In genomic region chr19:47729799-47730520, GRCh38 we compare ENCODE assay signal across 8 cellular contexts. TPM values are rescaled to one million over a fixed set of nuclear protein-coding genes. Genes with fewer than 3 reads are reported as not detected.
DNase-seq lines count a peak whose midpoint lies in the region; ATAC-seq and TF ChIP-seq lines count a peak whose summit lies in the region.

No MANE protein-coding gene starts in this region.

- no peak overlapping the region for H2AFZ ChIP-seq in GM23248

- DNase-seq in GM23248 (peak; percentile 36), Panc1 (ENCODE audit: low read depth, low spot score) (no peak), astrocyte of the spinal cord (ENCODE audit: low read depth, low spot score) (no peak), iPS-NIHi11 (ENCODE audit: low spot score) (peak; percentile 92), NCI-H510A (lab: John Stamatoyannopoulos, UW) (no peak), GM13977 (ENCODE audit: low spot score) (no peak)
- peak; percentile 54 to 65 (median 58) for DNase-seq in stimulated activated CD4-positive, alpha-beta T cell treated with anti-CD3 and anti-CD28 coated beads, Interleukin-12 subunit alpha, Interleukin-12 subunit beta, amount 100 ng/mL, for 48 hours (ENCODE audit: low read depth in 2 of 3, low spot score in 1 of 3)

- POLR2A ChIA-PET in Panc1 (lab: Charles Lee): no interaction called here

- CTCF ChIA-PET in Panc1 (lab: Charles Lee): no interaction called here

- in situ Hi-C loops in GM23248 (cut with MboI) (no loop called here), Panc1 (cut with HindIII; ENCODE audit: low pct_unique_long_range_greater_than_20kb, low sequenced_read_pairs) (no loop called here), astrocyte of the spinal cord (cut with HindIII; ENCODE audit: low sequenced_read_pairs) (no loop called here), GM13977 (cut with MboI; ENCODE audit: low pct_unique_long_range_greater_than_20kb, low sequenced_read_pairs, unreplicated experiment) (no loop called here)

- no peaks in the 10 kb centered on the region for H4K20me1 ChIP-seq in GM23248 (ENCODE audit: insufficient read depth)

- ATAC-seq in Panc1 (peak; percentile 85), GM19452 (IDR thresholded peaks at IDR 0.05; ENCODE audit: unreplicated experiment) (no peak)

- TF ChIP-seq CTCF in Panc1 (IDR thresholded peaks at IDR 0.05): no peak
- TF ChIP-seq CTCF in astrocyte of the spinal cord (IDR thresholded peaks at IDR 0.05; ENCODE audit: low read depth, low read length): no peak
- no peak for TF ChIP-seq CTCF in GM13977 (IDR thresholded peaks at IDR 0.05; ENCODE audit: extremely low read depth, insufficient read depth, missing control alignments)

- WGBS in GM23248 (ENCODE audit: low coverage in 1 of 2, low lambda C conversion rate in 2 of 2, missing lambda C conversion rate in 2 of 2), 2 experiments: 72 to 85% methylated on average over 15 to 30 of the region's 30 CpGs

- H3K36me3 ChIP-seq in GM23248 (ENCODE audit: low read depth) (peaks cover 43% of the 10 kb centered on the region), Panc1 (ENCODE audit: control insufficient read depth, insufficient read depth, low read length) (no peaks in the 10 kb centered on the region)

- H3K9me2 ChIP-seq in GM23248 (ENCODE audit: insufficient read depth): no peaks in the 10 kb centered on the region

- no peaks in the 10 kb centered on the region for H3K27me3 ChIP-seq in GM23248 (replicated peaks; ENCODE audit: insufficient read depth)
- H3K27me3 ChIP-seq in Panc1 (ENCODE audit: control insufficient read depth, insufficient read depth, low read length): no peaks in the 10 kb centered on the region

- H3K27ac ChIP-seq in GM23248 (peak overlapping the region; percentile 90), Panc1 (ENCODE audit: low read length) (peak overlapping the region; percentile 54; the same call in 1 of the 2 replicates)

- peaks cover 94% of the 10 kb centered on the region for H3K79me2 ChIP-seq in GM23248 (ENCODE audit: insufficient read depth)

- intact Hi-C loops in Panc1 (cut with micrococcal nuclease; ENCODE audit: unreplicated experiment): no loop called here

- H3K4me1 ChIP-seq in GM23248 (ENCODE audit: insufficient read depth) (peaks cover 33% of the 10 kb centered on the region), Panc1 (ENCODE audit: control insufficient read depth, insufficient read depth, low read length) (peaks cover 11% of the 10 kb centered on the region)

- H3K9me3 ChIP-seq in GM23248 (ENCODE audit: low read depth) (no peaks in the 10 kb centered on the region), Panc1 (ENCODE audit: control insufficient read depth, insufficient read depth, low read depth, low read length) (no peaks in the 10 kb centered on the region)

- peaks cover 42% of the 10 kb centered on the region for H3F3A ChIP-seq in GM23248 (ENCODE audit: insufficient read depth)

- H3K4me2 ChIP-seq in GM23248 (ENCODE audit: unreplicated experiment): peak overlapping the region; percentile 65

- H3K4me3 ChIP-seq in GM23248 (0 out of 2 replicates have a peak overlapping the region, but pooled peaks have one; percentile 32), Panc1 (ENCODE audit: low read depth in 2 of 2, low read length in 2 of 2) (peak overlapping the region; percentile 37 to 44), astrocyte of the spinal cord (ENCODE audit: low read depth, low read length) (peak overlapping the region; percentile 18)

- no peak overlapping the region for H3K9ac ChIP-seq in GM23248

- BruUV-seq in Panc1 (replicated peaks; lab: Mats Ljungman, UMichigan): no TSS peak

RNA-seq across cellular contexts. Expression of gene NOP53, which starts 15.4 kb away (rescaled TPM):
- 58.3 and 62.8 TPM in 2 replicates for total RNA-seq in GM23248 (2014; rRNA removed; shearing (Covaris generic))
- 39.8 and 40.7 TPM in 2 replicates for polyA plus RNA-seq in GM23248 (2016; fragmentation: Nextera tagmentation; extraction: Ambion mirVana)
- 64.3 TPM for total RNA-seq in Panc1 (2021; ENCODE audit: unreplicated experiment)
- polyA plus RNA-seq in Panc1 (2012; ENCODE audit: insufficient read length): 147 TPM

RNA-seq across cellular contexts. Expression of gene EHD2, which starts 16.7 kb away (rescaled TPM):
- total RNA-seq in GM23248 (2014; rRNA removed; shearing (Covaris generic)): 163 and 169 TPM in 2 replicates
- polyA plus RNA-seq in GM23248 (2016; fragmentation: Nextera tagmentation; extraction: Ambion mirVana): 498 and 517 TPM in 2 replicates
- total RNA-seq in Panc1 (2021; ENCODE audit: unreplicated experiment): 41.8 TPM
- 91.0 TPM for polyA plus RNA-seq in Panc1 (2012; ENCODE audit: insufficient read length)

RNA-seq across cellular contexts. Expression of gene SELENOW, which starts 48.5 kb away (rescaled TPM):
- 436 and 571 TPM in 2 replicates for total RNA-seq in GM23248 (2014; rRNA removed; shearing (Covaris generic))
- polyA plus RNA-seq in GM23248 (2016; fragmentation: Nextera tagmentation; extraction: Ambion mirVana): 558 and 561 TPM in 2 replicates
- total RNA-seq in Panc1 (2021; ENCODE audit: unreplicated experiment): 62.0 TPM
- 68.7 TPM for polyA plus RNA-seq in Panc1 (2012; ENCODE audit: insufficient read length)

Comparison
In these comparisons a context has a peak if more than half of its experiments do, and no peak if none do; other contexts are left out.
1. DNase-seq: peak in GM23248 (single experiment), iPS-NIHi11 (single experiment) and stimulated activated CD4-positive, alpha-beta T cell treated with anti-CD3 and anti-CD28 coated beads, Interleukin-12 subunit alpha, Interleukin-12 subunit beta, amount 100 ng/mL, for 48 hours (3 of 3); none in Panc1 (single experiment), astrocyte of the spinal cord (single experiment), NCI-H510A (single experiment) and GM13977 (single experiment).
2. Peak in every context shown above with its lines, with median percentiles within 50 percentile points of each other: H3K4me3 ChIP-seq.